Comparison of ENCODE assay signal across 8 cellular contexts in genomic region chr11:74493816-74494630, GRCh38. TPM values are rescaled to one million over a fixed set of nuclear protein-coding genes. Genes with fewer than 3 reads are reported as not detected.
DNase-seq lines count a peak whose midpoint lies in the region; ATAC-seq and TF ChIP-seq lines count a peak whose summit lies in the region.

No MANE protein-coding gene starts in this region.

- H3K27me3 Mint-ChIP-seq in naive thymus-derived CD4-positive, alpha-beta T cell, result no peaks in the 10 kb centered on the region

- H3K4me3 Mint-ChIP-seq in naive thymus-derived CD4-positive, alpha-beta T cell, result peak overlapping the region; percentile 74 to 92 (median 86)

- H3K9me3 Mint-ChIP-seq in naive thymus-derived CD4-positive, alpha-beta T cell, result peaks cover 0 to 5% (median 0%) of the 10 kb centered on the region in 11 donors

- H3K4me1 Mint-ChIP-seq in naive thymus-derived CD4-positive, alpha-beta T cell, result peaks cover 14 to 43% (median 28%) of the 10 kb centered on the region in 7 donors

- CTCF ChIA-PET in naive thymus-derived CD4-positive, alpha-beta T cell (lab: Charles Lee), result interaction anchor here (0.6 to 2.0 kb wide), 3 partner anchors 41 to 297 kb away, joined by 3 to 10 read pairs (median 5); no protein-coding TSS in a partner anchor

- H3K9me3 ChIP-seq in naive thymus-derived CD4-positive, alpha-beta T cell (ENCODE audit: control insufficient read depth in 2 of 3, low read length in 3 of 3), result no peaks in the 10 kb centered on the region

- H3K4me1 ChIP-seq in naive thymus-derived CD4-positive, alpha-beta T cell (ENCODE audit: control insufficient read depth in 2 of 2, insufficient read depth in 2 of 2, low read length in 2 of 2), result peaks cover 8 to 10% of the 10 kb centered on the region in 2 donors

- POLR2A ChIA-PET in naive thymus-derived CD4-positive, alpha-beta T cell (lab: Charles Lee), result interaction anchor here (0.7 to 2.1 kb wide), 19 partner anchors 8 to 1885 kb away, joined by 3 to 32 read pairs (median 4); partner anchors contain the start of genes ATG16L2, C2CD3, FAM168A and NEU3

- no peaks in the 10 kb centered on the region for H3K27me3 ChIP-seq in naive thymus-derived CD4-positive, alpha-beta T cell (ENCODE audit: control insufficient read depth in 2 of 2, insufficient read depth in 2 of 2, low read length in 2 of 2)

- intact Hi-C loops in naive thymus-derived CD4-positive, alpha-beta T cell (cut with micrococcal nuclease), result loop anchor here (1.0 to 10.0 kb wide), 14 partner anchors 41 to 1117 kb away; partner anchors contain the start of genes C2CD3 (in 2 of the 2), COA4 (in 2 of the 2), PAAF1 (in 2 of the 2) and PGM2L1 (in 2 of the 2)

- no peak for ATAC-seq in naive thymus-derived CD4-positive, alpha-beta T cell
- no peak for ATAC-seq in HG02840 (IDR thresholded peaks at IDR 0.05; ENCODE audit: low FRiP score, unreplicated experiment)
- no peak for ATAC-seq in GM21360 (IDR thresholded peaks at IDR 0.05; ENCODE audit: unreplicated experiment)

- peak overlapping the region; percentile 99 for H3K27ac ChIP-seq in coronary artery
- H3K27ac ChIP-seq in naive thymus-derived CD4-positive, alpha-beta T cell (ENCODE audit: low read depth, low read length), result peak overlapping the region; percentile 95

- H3K36me3 ChIP-seq in naive thymus-derived CD4-positive, alpha-beta T cell (ENCODE audit: control insufficient read depth in 2 of 3, insufficient read depth in 3 of 3, low read length in 3 of 3), result no peaks in the 10 kb centered on the region

- DNase-seq in SKM-1 treated with dmso at 0.1 percent for 144 hours (lab: John Stamatoyannopoulos, UW; ENCODE audit: unreplicated experiment), result peak; percentile 40
- no peak for DNase-seq in SKM-1 (lab: John Stamatoyannopoulos, UW; ENCODE audit: unreplicated experiment)
- DNase-seq in NCI-H226, result peak; percentile 53
- DNase-seq in coronary artery (ENCODE audit: low spot score), result no peak
- no peak for DNase-seq in naive thymus-derived CD4-positive, alpha-beta T cell
- no peak for DNase-seq in MV-4-11 (lab: John Stamatoyannopoulos, UW)

- H3K27ac Mint-ChIP-seq in naive thymus-derived CD4-positive, alpha-beta T cell, result peak overlapping the region; percentile 56 to 96 (median 89)

- H3K4me3 ChIP-seq in coronary artery, result peak overlapping the region; percentile 95
- peak overlapping the region; percentile 90 for H3K4me3 ChIP-seq in naive thymus-derived CD4-positive, alpha-beta T cell (ENCODE audit: low read length)

- peaks cover 0 to 14% (median 10%) of the 10 kb centered on the region in 5 donors for H3K36me3 Mint-ChIP-seq in naive thymus-derived CD4-positive, alpha-beta T cell

- TF ChIP-seq CTCF in coronary artery (IDR thresholded peaks at IDR 0.05), result no peak

RNA-seq across cellular contexts. Expression of gene LIPT2, which starts 0.5 kb away (rescaled TPM):
- total RNA-seq in naive thymus-derived CD4-positive, alpha-beta T cell, result 10 to 100 TPM in 2 of 5 experiments, 1 to 10 TPM in 3; 1.9 to 18.2 (median 9.3) TPM
- 10 to 100 TPM; 21.6 to 23.3 TPM for polyA plus RNA-seq in naive thymus-derived CD4-positive, alpha-beta T cell

RNA-seq across cellular contexts. Expression of gene KCNE3, which starts 26.7 kb away (rescaled TPM):
- total RNA-seq in naive thymus-derived CD4-positive, alpha-beta T cell, result 10 to 100 TPM in 1 of 5 experiments, 1 to 10 TPM in 1, under 1 TPM in 2, not detected in 1; 0.27 to 16.4 (median 0.97) TPM
- polyA plus RNA-seq in naive thymus-derived CD4-positive, alpha-beta T cell, result not detected

Comparison
In these comparisons a context has a peak if more than half of its experiments do, and no peak if none do; other contexts are left out.
1. DNase-seq: peak in SKM-1 treated with dmso at 0.1 percent for 144 hours (single experiment) and NCI-H226 (single experiment); none in SKM-1 (single experiment), coronary artery (single experiment), naive thymus-derived CD4-positive, alpha-beta T cell (0 of 9) and MV-4-11 (single experiment).